Comparison of ENCODE assay signal across 16 cellular contexts in genomic region chr4:124133753-124134152, GRCh38.
DNase-seq lines count a peak whose midpoint lies in the region; ATAC-seq and TF ChIP-seq lines count a peak whose summit lies in the region.
"Had no signal": no experiment of that assay in that cellular context is flagged by ENCODE, and none has a peak within 500 bp of the region (broad histone marks: within the 10 kb centered on the region; RNA-seq: fewer than 3 reads in every experiment).

No MANE protein-coding gene starts in this region.

- TF ChIP-seq RAD21 in SK-N-SH (IDR thresholded peaks at IDR 0.05; ENCODE audit: low read length), result no peak

- TF ChIP-seq CTCF in SK-N-SH (IDR thresholded peaks at IDR 0.05), result no peak
- no peak for TF ChIP-seq CTCF in VCaP (conservative IDR thresholded peaks at IDR 0.05)
- TF ChIP-seq CTCF in fibroblast of villous mesenchyme (IDR thresholded peaks at IDR 0.05; ENCODE audit: insufficient read depth, low read depth, low read length), result no peak
- TF ChIP-seq CTCF in suprapubic skin (IDR thresholded peaks at IDR 0.05), result no peak
- TF ChIP-seq CTCF in upper lobe of right lung (IDR thresholded peaks at IDR 0.05), result no peak

- H2AFZ ChIP-seq in SK-N-SH (ENCODE audit: low read depth), result no peak overlapping the region
- H2AFZ ChIP-seq: GM23338 had no signal

- no peaks in the 10 kb centered on the region for H3K9me3 ChIP-seq in SK-N-SH
- no peaks in the 10 kb centered on the region for H3K9me3 ChIP-seq in suprapubic skin
- no peaks in the 10 kb centered on the region for H3K9me3 ChIP-seq in upper lobe of right lung
- H3K9me3 ChIP-seq: A549 had no signal

- H3K4me3 ChIP-seq in SK-N-SH (ENCODE audit: low read depth in 2 of 2, low read length in 1 of 2) (no peak overlapping the region), fibroblast of villous mesenchyme (ENCODE audit: low read depth, low read length) (no peak overlapping the region), suprapubic skin (no peak overlapping the region), upper lobe of right lung (no peak overlapping the region)
- H3K4me3 ChIP-seq: A549, GM23338 had no signal

- H3K9ac ChIP-seq in SK-N-SH, result no peak overlapping the region

- intact Hi-C loops in upper lobe of right lung (cut with DNase I), result no loop called here

- TF ChIP-seq EP300 in SK-N-SH (IDR thresholded peaks at IDR 0.05; ENCODE audit: borderline replicate concordance in 1 of 2, low read depth in 1 of 2, low read length in 1 of 2) (peak in 1 of 2 experiments; percentile 30; a peak in 1 of 4 replicates), suprapubic skin (IDR thresholded peaks at IDR 0.05) (no peak)

- no peaks in the 10 kb centered on the region for H3K27me3 ChIP-seq in SK-N-SH (ENCODE audit: insufficient read depth)
- H3K27me3 ChIP-seq in suprapubic skin, result no peaks in the 10 kb centered on the region
- no peaks in the 10 kb centered on the region for H3K27me3 ChIP-seq in upper lobe of right lung

- no peaks in the 10 kb centered on the region for H3K36me3 ChIP-seq in SK-N-SH (replicated peaks in 1 of 2; ENCODE audit: control insufficient read depth in 1 of 2, insufficient read depth in 2 of 2, low read length in 1 of 2)
- H3K36me3 ChIP-seq in suprapubic skin, result no peaks in the 10 kb centered on the region
- H3K36me3 ChIP-seq in upper lobe of right lung, result no peaks in the 10 kb centered on the region

- no peak overlapping the region; a peak in 1 of 4 replicates for H3K27ac ChIP-seq in SK-N-SH (ENCODE audit: low read depth in 2 of 2, low read length in 1 of 2)
- H3K27ac ChIP-seq in VCaP, result peak overlapping the region; percentile 76
- no peak overlapping the region for H3K27ac ChIP-seq in suprapubic skin
- no peak overlapping the region for H3K27ac ChIP-seq in upper lobe of right lung
- H3K27ac ChIP-seq: 22Rv1, A549 had no signal

- CTCF ChIA-PET in SK-N-SH (lab: Yijun Ruan, JAX), result no interaction called here

- 33% methylated on average over 1 of the region's 1 CpG for WGBS in SK-N-SH (ENCODE audit: low lambda C conversion rate)
- 76% methylated on average over 1 of the region's 1 CpG for whole genome bisulfite sequencing in suprapubic skin

- H4K20me1 ChIP-seq in SK-N-SH (ENCODE audit: insufficient read depth), result no peaks in the 10 kb centered on the region

- H3K4me1 ChIP-seq in SK-N-SH (ENCODE audit: control insufficient read depth in 1 of 2, insufficient read depth in 2 of 2, low read depth in 1 of 2, low read length in 1 of 2) (peaks cover 0 to 5% of the 10 kb centered on the region in 2 experiments; a peak in 2 of 4 replicates), suprapubic skin (peaks cover 4% of the 10 kb centered on the region), upper lobe of right lung (no peaks in the 10 kb centered on the region)
- H3K4me1 ChIP-seq: A549 had no signal

- POLR2A ChIA-PET in SK-N-SH (lab: Yijun Ruan, JAX), result no interaction called here

- ATAC-seq in SK-N-SH treated with all-trans-retinoic acid at 6 μM for 48 hours (no peak), upper lobe of right lung (no peak)
- ATAC-seq: A549, GM23338 had no signal

- no peaks in the 10 kb centered on the region for H3F3A ChIP-seq in SK-N-SH (replicated peaks; ENCODE audit: insufficient read depth)

- DNase-seq in SK-N-SH (no peak), fibroblast of villous mesenchyme (ENCODE audit: low read depth) (peak; percentile 33), suprapubic skin (ENCODE audit: low spot score in 2 of 2) (no peak), upper lobe of right lung (no peak)
- DNase-seq in NK-92 treated with Interleukin-12 subunit alpha and Interleukin-12 subunit beta, amount 100 ng/mL, for 24 hours (lab: John Stamatoyannopoulos, UW), result no peak
- DNase-seq: AML-193; CD4-positive, alpha-beta memory T cell; DMS153; DMS79; GF-D8; HCEC 1CT had no signal

- H3K79me2 ChIP-seq in SK-N-SH (ENCODE audit: insufficient read depth), result no peaks in the 10 kb centered on the region

- H3K4me2 ChIP-seq in SK-N-SH, result no peak overlapping the region
- H3K4me2 ChIP-seq: A549, GM23338 had no signal

- TF ChIP-seq POLR2A in suprapubic skin (IDR thresholded peaks at IDR 0.05), result no peak

- H3K9me2 ChIP-seq in SK-N-SH, result no peaks in the 10 kb centered on the region

TF ChIP-seq in SK-N-SH, 30 proteins besides CTCF, POLR2A, EP300 and RAD21 (continues in another document):
- TF ChIP-seq PBX3 (IDR thresholded peaks at IDR 0.05) (peak; percentile 46; the same call in 1 of the 2 replicates), POLR2AphosphoS5 (IDR thresholded peaks at IDR 0.05; ENCODE audit: low read depth, low read length) (no peak), TAF1 (IDR thresholded peaks at IDR 0.05; ENCODE audit: borderline replicate concordance, low read depth, low read length) (no peak), REST (IDR thresholded peaks at IDR 0.05; ENCODE audit: low read depth, low read length) (no peak), TCF12 (IDR thresholded peaks at IDR 0.05) (peak; percentile 57; the same call in 1 of the 2 replicates)

TF ChIP-seq in SK-N-SH treated with all-trans-retinoic acid at 6 μM for 48 hours, 23 proteins besides CTCF, POLR2A, EP300 and RAD21:
- TF ChIP-seq SNAI2 (CRISPR knock-in tag; IDR thresholded peaks at IDR 0.05), result no peak
- no peak for TF ChIP-seq POU6F1 (CRISPR knock-in tag; IDR thresholded peaks at IDR 0.05; ENCODE audit: borderline replicate concordance, low read depth)
- TF ChIP-seq ZFP3 (CRISPR knock-in tag; IDR thresholded peaks at IDR 0.05), result no peak
- TF ChIP-seq TCF4 (CRISPR knock-in tag; IDR thresholded peaks at IDR 0.05; ENCODE audit: borderline replicate concordance), result no peak
- no peak for TF ChIP-seq RARB (CRISPR knock-in tag; IDR thresholded peaks at IDR 0.05)
- TF ChIP-seq GLIS3 (CRISPR knock-in tag; IDR thresholded peaks at IDR 0.05), result no peak
